Comparison of ENCODE assay signal across 9 cellular contexts in the genomic region with DNA sequence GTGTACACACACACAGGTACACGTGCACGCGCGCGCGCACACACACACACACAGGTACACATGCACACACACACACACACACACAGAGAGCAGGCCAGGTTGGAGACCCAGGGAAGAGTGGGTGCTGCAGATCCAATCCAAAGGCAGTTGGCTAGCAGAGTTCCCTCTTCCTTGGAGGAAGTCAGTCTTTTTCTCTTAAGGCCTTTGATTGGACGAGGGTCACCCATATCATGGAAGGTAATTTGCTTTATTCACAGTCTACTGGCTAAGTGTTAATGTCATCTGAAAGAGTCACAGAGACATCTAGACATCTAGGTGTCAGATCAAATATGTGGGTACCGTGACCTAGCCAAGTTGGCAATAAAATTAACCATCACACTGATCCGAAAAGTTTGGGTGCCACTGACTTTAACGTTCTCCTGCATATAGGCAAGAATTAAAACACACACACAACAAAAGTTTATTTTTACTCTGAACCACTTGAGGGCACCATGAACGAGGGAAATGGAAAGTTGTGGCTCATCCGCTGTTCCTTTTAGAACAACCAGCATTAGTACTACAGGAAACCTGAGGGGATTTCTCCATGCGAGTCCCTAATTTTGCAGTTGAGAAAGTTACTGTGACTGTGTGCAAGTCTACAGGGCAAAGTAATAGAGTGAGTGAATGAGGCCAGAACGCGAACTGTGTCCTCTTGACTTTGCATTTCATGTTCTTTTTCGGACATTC.
DNase-seq lines count a peak whose midpoint lies in the region; ATAC-seq, FAIRE-seq and TF ChIP-seq lines count a peak whose summit lies in the region.
"Had no signal": no experiment of that assay in that cellular context is flagged by ENCODE, and none has a peak within 500 bp of the region (broad histone marks: within the 10 kb centered on the region; RNA-seq: fewer than 3 reads in every experiment).

No MANE protein-coding gene starts in this region.

- no peak overlapping the region for H3K9ac ChIP-seq in H1 (replicated peaks in 1 of 4; ENCODE audit: extremely low read depth in 1 of 4, low read depth in 3 of 4, low read length in 3 of 4)

- H3K18ac ChIP-seq in H1 (ENCODE audit: extremely low read depth, low read length) = no peak overlapping the region

- no peaks in the 10 kb centered on the region for H4K20me1 ChIP-seq in H1 (replicated peaks in 1 of 2; ENCODE audit: control insufficient read depth in 1 of 2, insufficient read depth in 2 of 2, low read length in 2 of 2)

- H3K4ac ChIP-seq in H1 (replicated peaks; ENCODE audit: insufficient read length, low read depth, low read length) = no peak overlapping the region

- H3K4me3 ChIP-seq in H1 (ENCODE audit: extremely low read depth in 1 of 4, insufficient read depth in 2 of 4, low read depth in 3 of 4, low read length in 4 of 4) = no peak overlapping the region
- H3K4me3 ChIP-seq in prostate gland = no peak overlapping the region

- H3K4me1 ChIP-seq in H1 (replicated peaks in 1 of 4; ENCODE audit: control insufficient read depth in 3 of 4, insufficient read depth in 4 of 4, low read length in 3 of 4) (peaks cover 0 to 2% (median 0%) of the 10 kb centered on the region in 4 experiments; a peak in 1 of 7 replicates), prostate gland (replicated peaks) (no peaks in the 10 kb centered on the region)

- H3K9me3 ChIP-seq in H1 (ENCODE audit: insufficient read depth in 2 of 2, low read depth in 1 of 2, low read length in 1 of 2) (no peaks in the 10 kb centered on the region), prostate gland (no peaks in the 10 kb centered on the region)

- H3K23me2 ChIP-seq in H1 (ENCODE audit: low read depth, low read length) = no peaks in the 10 kb centered on the region

- peak overlapping the region; percentile 69; the same call in 1 of the 2 replicates for H4K8ac ChIP-seq in H1 (ENCODE audit: extremely low read depth, insufficient read depth, low read length)

- H2BK15ac ChIP-seq in H1 (ENCODE audit: low read length) = no peak overlapping the region

- H3K79me1 ChIP-seq in H1 (ENCODE audit: low read depth, low read length) = no peaks in the 10 kb centered on the region

- no peak overlapping the region for H4K91ac ChIP-seq in H1 (replicated peaks; ENCODE audit: insufficient read length, low read length)

- no peak overlapping the region for H3K4me2 ChIP-seq in H1 (ENCODE audit: insufficient read depth in 1 of 2, low read depth in 2 of 2, low read length in 2 of 2)

- H3K79me2 ChIP-seq in H1 (ENCODE audit: control insufficient read depth in 1 of 2, insufficient read depth in 2 of 2, low read length in 2 of 2) = no peaks in the 10 kb centered on the region

- H2BK5ac ChIP-seq in H1 (ENCODE audit: low read depth, low read length) = no peak overlapping the region

- H3K27me3 ChIP-seq in H1 (replicated peaks in 1 of 4; ENCODE audit: control insufficient read depth in 3 of 4, extremely low read depth in 1 of 4, insufficient read depth in 3 of 4, low read length in 3 of 4) (no peaks in the 10 kb centered on the region), prostate gland (replicated peaks; ENCODE audit: insufficient read depth) (no peaks in the 10 kb centered on the region)

- FAIRE-seq in H1 (lab: Jason Lieb, UNC) = peak; percentile 91

- H3K14ac ChIP-seq in H1 (ENCODE audit: insufficient read length) = no peak overlapping the region

- CTCF ChIA-PET in H1 (lab: Charles Lee; ENCODE audit: partially characterized antibody) = no interaction called here

- H3K27ac ChIP-seq in H1 (ENCODE audit: low read depth, low read length) (no peak overlapping the region), prostate gland (no peak overlapping the region)

- no peak overlapping the region for H4K5ac ChIP-seq in H1 (ENCODE audit: insufficient read length, low read depth, low read length)

- H2BK20ac ChIP-seq in H1 (ENCODE audit: low read length) = no peak overlapping the region

- no peak overlapping the region for H3K23ac ChIP-seq in H1 (ENCODE audit: insufficient read length)

- TF ChIP-seq CTCF in GM10266 (IDR thresholded peaks at IDR 0.05; ENCODE audit: control insufficient read depth, insufficient read depth, low read depth, missing control alignments) (peak; percentile 10), H1 (IDR thresholded peaks at IDR 0.05; ENCODE audit: control extremely low read depth in 1 of 3, insufficient read depth in 1 of 3, low read depth in 1 of 3, low read length in 3 of 3) (peak in 2 of 3 experiments; percentile 38 to 43; a peak in 2 of 4 replicates), prostate gland (IDR thresholded peaks at IDR 0.05) (peak in 2 of 4 experiments; percentile 20 to 22)

- ATAC-seq in GM18520 (IDR thresholded peaks at IDR 0.05; ENCODE audit: unreplicated experiment) = no peak

- POLR2A ChIA-PET in H1 (lab: Charles Lee; ENCODE audit: partially characterized antibody) = no interaction called here

- no peak for TF ChIP-seq EP300 in H1 (IDR thresholded peaks at IDR 0.05; ENCODE audit: borderline replicate concordance in 1 of 2, low read depth in 2 of 2, low read length in 2 of 2)

- TF ChIP-seq RAD21 in H1 (IDR thresholded peaks at IDR 0.05 in 1 of 2, conservative IDR thresholded peaks at IDR 0.05 in 1 of 2; ENCODE audit: low read depth in 2 of 2, low read length in 2 of 2) = peak; percentile 77 to 80

- TF ChIP-seq POLR2A in H1 (IDR thresholded peaks at IDR 0.05; ENCODE audit: control extremely low read depth in 1 of 2, low read depth in 2 of 2, low read length in 2 of 2) (no peak), prostate gland (IDR thresholded peaks at IDR 0.05) (no peak)

- H3K56ac ChIP-seq in H1 (replicated peaks; ENCODE audit: insufficient read length, low read depth, low read length) = no peak overlapping the region

- no peak overlapping the region for H2AK5ac ChIP-seq in H1 (ENCODE audit: low read depth, low read length)

- no peaks in the 10 kb centered on the region for H3K36me3 ChIP-seq in H1 (ENCODE audit: control insufficient read depth in 2 of 4, insufficient read depth in 4 of 4, low read length in 3 of 4)
- H3K36me3 ChIP-seq in prostate gland = no peaks in the 10 kb centered on the region

- intact Hi-C loops in prostate gland (cut with DNase I) = loop anchor here (2.0 to 10.0 kb wide), 3 partner anchors 264 to 413 kb away; no protein-coding TSS in a partner anchor

- 78% methylated on average over 16 of the region's 16 CpGs; no CpG with 5 or more reads in 1 of the 2 experiments for WGBS in H1 (ENCODE audit: extremely low coverage in 1 of 2, insufficient coverage in 1 of 2, insufficient read length in 1 of 2, insufficient replicate concordance in 2 of 2, low coverage in 1 of 2, low lambda C conversion rate in 2 of 2, missing lambda C conversion rate in 1 of 2), 2 experiments
- WGBS in prostate gland = 69% methylated on average over 16 of the region's 16 CpGs

- no peak overlapping the region for H2BK12ac ChIP-seq in H1 (ENCODE audit: low read depth, low read length)

- no peak for DNase-seq in GM10266 (ENCODE audit: extremely low spot score)
- peak; percentile 67 for DNase-seq in NCI-H1694 treated with DMSO at 0.1 percent for 48 hours (lab: John Stamatoyannopoulos, UW)
- no peak for DNase-seq in H1 (ENCODE audit: low read depth in 1 of 2, low spot score in 2 of 2)
- peak; percentile 35 for DNase-seq in middle frontal gyrus (ENCODE audit: extremely low spot score, low spot score)
- no peak for DNase-seq in activated T-cell treated with anti-CD3 and anti-CD28 coated beads, Interleukin-2, amount 50 U/mL, for 48 hours
- DNase-seq in stimulated activated CD8-positive, alpha-beta memory T cell treated with anti-CD3 and anti-CD28 coated beads, Interleukin-4, amount 100 ng/mL, for 48 hours = no peak
- DNase-seq in prostate gland (ENCODE audit: low spot score) = no peak
- DNase-seq: activated effector memory CD4-positive, alpha-beta T cell treated with anti-CD3 and anti-CD28 coated beads, Interleukin-2, amount 50 U/mL, for 16 hours had no signal

- no peak overlapping the region for H2BK120ac ChIP-seq in H1 (replicated peaks; ENCODE audit: low read depth, low read length)

- no peak overlapping the region for H2AFZ ChIP-seq in H1 (ENCODE audit: low read length)

Comparison
In these comparisons a context has a peak if more than half of its experiments do, and no peak if none do; other contexts are left out.
1. DNase-seq: peak in NCI-H1694 treated with DMSO at 0.1 percent for 48 hours (single experiment) and middle frontal gyrus (single experiment); none in GM10266 (single experiment), H1 (0 of 2), activated T-cell treated with anti-CD3 and anti-CD28 coated beads, Interleukin-2, amount 50 U/mL, for 48 hours (0 of 2), stimulated activated CD8-positive, alpha-beta memory T cell treated with anti-CD3 and anti-CD28 coated beads, Interleukin-4, amount 100 ng/mL, for 48 hours (single experiment) and prostate gland (single experiment).